Comparison of ENCODE assay signal across 1 cellular context in genomic region chr17:34820166-34820920, GRCh38.
TF ChIP-seq lines count a peak whose summit lies in the region.

No MANE protein-coding gene starts in this region.

TF ChIP-seq in WTC11, 78 proteins besides CTCF, POLR2A, EP300 and RAD21 (continued from another document):
- TF ChIP-seq SMAD3 (CRISPR knock-in tag; IDR thresholded peaks at IDR 0.05; ENCODE audit: borderline replicate concordance): no peak
